Comparison of ENCODE assay signal across 9 cellular contexts in genomic region chr4:30718021-30718888, GRCh38. TPM values are rescaled to one million over a fixed set of nuclear protein-coding genes. Genes with fewer than 3 reads are reported as not detected.
DNase-seq lines count a peak whose midpoint lies in the region; ATAC-seq and TF ChIP-seq lines count a peak whose summit lies in the region.
"Had no signal": no experiment of that assay in that cellular context is flagged by ENCODE, and none has a peak within 500 bp of the region (broad histone marks: within the 10 kb centered on the region; RNA-seq: fewer than 3 reads in every experiment).

No MANE protein-coding gene starts in this region.

- peak overlapping the region; percentile 98 for H2AFZ ChIP-seq in neuron (ENCODE audit: low read depth, low read length)

- no peaks in the 10 kb centered on the region for H3K36me3 ChIP-seq in neuron (ENCODE audit: insufficient read depth, low read length)

- H3K27me3 Mint-ChIP-seq in activated naive CD8-positive, alpha-beta T cell, result peaks cover 27% of the 10 kb centered on the region
- peaks cover 81% of the 10 kb centered on the region for H3K27me3 Mint-ChIP-seq in activated naive CD8-positive, alpha-beta T cell treated with anti-CD3 and anti-CD28 coated beads for 36 hours

- H3K27me3 ChIP-seq in foreskin keratinocyte (no peaks in the 10 kb centered on the region), neuron (ENCODE audit: insufficient read depth, low read length) (no peaks in the 10 kb centered on the region)

- H3K27ac Mint-ChIP-seq in activated naive CD8-positive, alpha-beta T cell, result no peak overlapping the region
- no peak overlapping the region for H3K27ac Mint-ChIP-seq in activated naive CD8-positive, alpha-beta T cell treated with anti-CD3 and anti-CD28 coated beads for 36 hours

- peak overlapping the region; percentile 71 for H3K4me3 Mint-ChIP-seq in activated naive CD8-positive, alpha-beta T cell
- no peak overlapping the region for H3K4me3 Mint-ChIP-seq in activated naive CD8-positive, alpha-beta T cell treated with anti-CD3 and anti-CD28 coated beads for 36 hours

- H3K27ac ChIP-seq in foreskin keratinocyte, result peak overlapping the region; percentile 72
- H3K27ac ChIP-seq: body of pancreas had no signal

- no peaks in the 10 kb centered on the region for H3K36me3 Mint-ChIP-seq in activated naive CD8-positive, alpha-beta T cell
- H3K36me3 Mint-ChIP-seq in activated naive CD8-positive, alpha-beta T cell treated with anti-CD3 and anti-CD28 coated beads for 36 hours, result peaks cover 1% of the 10 kb centered on the region

- peaks cover 47% of the 10 kb centered on the region for H3K4me1 Mint-ChIP-seq in activated naive CD8-positive, alpha-beta T cell (ENCODE audit: low read depth)
- H3K4me1 Mint-ChIP-seq in activated naive CD8-positive, alpha-beta T cell treated with anti-CD3 and anti-CD28 coated beads for 36 hours, result peaks cover 28% of the 10 kb centered on the region

- no peak for DNase-seq in activated naive CD8-positive, alpha-beta T cell treated with anti-CD3 and anti-CD28 coated beads for 36 hours
- peak in 1 of 2 donors; percentile 75 for DNase-seq in foreskin keratinocyte

- H3K4me1 ChIP-seq in foreskin keratinocyte (no peaks in the 10 kb centered on the region), neuron (ENCODE audit: insufficient read depth, low read length) (no peaks in the 10 kb centered on the region)

- H3K9me3 Mint-ChIP-seq in activated naive CD8-positive, alpha-beta T cell (ENCODE audit: low read depth), result no peaks in the 10 kb centered on the region
- H3K9me3 Mint-ChIP-seq in activated naive CD8-positive, alpha-beta T cell treated with anti-CD3 and anti-CD28 coated beads for 36 hours, result peaks cover 3% of the 10 kb centered on the region

- H3K9me3 ChIP-seq in neuron (ENCODE audit: low read length), result peaks cover 10% of the 10 kb centered on the region
- H3K9me3 ChIP-seq: body of pancreas had no signal

- no peak for TF ChIP-seq CTCF in foreskin keratinocyte (conservative IDR thresholded peaks at IDR 0.05)

- H3K4me3 ChIP-seq in neuron (ENCODE audit: low read length), result peak overlapping the region; percentile 69

- ATAC-seq in SK-N-SH treated with all-trans-retinoic acid at 6 μM for 48 hours (peak; percentile 13), foreskin keratinocyte (peak; percentile 44), HG02884 (IDR thresholded peaks at IDR 0.05; ENCODE audit: unreplicated experiment) (no peak), GM21786 (IDR thresholded peaks at IDR 0.05; ENCODE audit: unreplicated experiment) (no peak), GM19397 (IDR thresholded peaks at IDR 0.05; ENCODE audit: unreplicated experiment) (no peak)
- ATAC-seq: body of pancreas had no signal

TF ChIP-seq in SK-N-SH treated with all-trans-retinoic acid at 6 μM for 48 hours, 23 proteins besides CTCF, POLR2A, EP300 and RAD21:
- TF ChIP-seq ZC3H10 (CRISPR knock-in tag; IDR thresholded peaks at IDR 0.05), result no peak
- no peak for TF ChIP-seq ARNTL (CRISPR knock-in tag; IDR thresholded peaks at IDR 0.05; ENCODE audit: borderline replicate concordance, low read depth)
- TF ChIP-seq PATZ1 (CRISPR knock-in tag; IDR thresholded peaks at IDR 0.05; ENCODE audit: borderline replicate concordance), result no peak
- no peak for TF ChIP-seq BACH2 (CRISPR knock-in tag; IDR thresholded peaks at IDR 0.05; ENCODE audit: borderline replicate concordance)
TF ChIP-seq in SK-N-SH treated with all-trans-retinoic acid at 6 μM for 48 hours: peak in this region for 0.

RNA-seq across cellular contexts. Expression of gene PCDH7, which starts 1.9 kb away (rescaled TPM):
- total RNA-seq in activated naive CD8-positive, alpha-beta T cell treated with anti-CD3 and anti-CD28 coated beads for 36 hours, result not detected
- 34.5 and 43.2 TPM in 2 replicates for total RNA-seq in foreskin keratinocyte
- polyA plus RNA-seq in foreskin keratinocyte, result 6.7 and 10.9 TPM in 2 replicates

Comparison
In these comparisons a context has a peak if more than half of its experiments do, and no peak if none do; other contexts are left out.
1. ATAC-seq: peak in SK-N-SH treated with all-trans-retinoic acid at 6 μM for 48 hours (single experiment) and foreskin keratinocyte (single experiment); none in HG02884 (single experiment), GM21786 (single experiment) and GM19397 (single experiment).
2. RNA of gene PCDH7, which starts 1.9 kb away (total RNA-seq): 34.5 to 43.2 TPM in foreskin keratinocyte; not detected in activated naive CD8-positive, alpha-beta T cell treated with anti-CD3 and anti-CD28 coated beads for 36 hours; every median in the first group is over 10 times any median in the second.